Comparison of ENCODE assay signal across 8 cellular contexts in genomic region chr6:107956586-107957164, GRCh38. TPM values are rescaled to one million over a fixed set of nuclear protein-coding genes. Genes with fewer than 3 reads are reported as not detected.
A peak's percentile ranks its signal among the peaks of the same experiment; 100 is the strongest.
DNase-seq lines count a peak whose midpoint lies in the region; TF ChIP-seq lines count a peak whose summit lies in the region.

No MANE protein-coding gene starts in this region.

- no peaks in the 10 kb centered on the region for H3K27me3 ChIP-seq in thyroid gland

- DNase-seq in GM10266 (ENCODE audit: extremely low spot score) (peak; percentile 41), NCI-H1694 (lab: John Stamatoyannopoulos, UW) (peak; percentile 7), astrocyte of the cerebellum (ENCODE audit: low read depth) (no peak), kidney tubule cell (ENCODE audit: low spot score) (peak; percentile 27), thyroid gland (no peak), NCI-H774 (lab: John Stamatoyannopoulos, UW) (no peak), NCI-H526 treated with DMSO at 0.1 percent for 48 hours (lab: John Stamatoyannopoulos, UW) (no peak), NCI-H1930 (lab: John Stamatoyannopoulos, UW) (no peak)

- no peaks in the 10 kb centered on the region for H3K9me3 ChIP-seq in thyroid gland

- peak overlapping the region; percentile 65 to 84 (median 75) for H3K27ac ChIP-seq in thyroid gland

- H3K4me3 ChIP-seq in astrocyte of the cerebellum (ENCODE audit: low read depth, low read length), result peak overlapping the region; percentile 58
- peak overlapping the region; percentile 38 to 89 (median 68) for H3K4me3 ChIP-seq in thyroid gland (replicated peaks in 1 of 3)

- no peaks in the 10 kb centered on the region for H3K36me3 ChIP-seq in thyroid gland

- WGBS in thyroid gland, 2 donors, result 3 to 12% methylated on average over 5 of the region's 5 CpGs

- no peak for TF ChIP-seq POLR2A in thyroid gland (IDR thresholded peaks at IDR 0.05)

- in situ Hi-C loops in astrocyte of the cerebellum (cut with HindIII; ENCODE audit: low sequenced_read_pairs), result no loop called here

- TF ChIP-seq CTCF in GM10266 (IDR thresholded peaks at IDR 0.05; ENCODE audit: control insufficient read depth, insufficient read depth, low read depth, missing control alignments) (no peak), astrocyte of the cerebellum (IDR thresholded peaks at IDR 0.05; ENCODE audit: low read depth, low read length, missing control alignments) (no peak), thyroid gland (IDR thresholded peaks at IDR 0.05) (no peak)

- intact Hi-C loops in thyroid gland (cut with DNase I), result no loop called here

- peaks cover 27 to 33% of the 10 kb centered on the region in 2 donors for H3K4me1 ChIP-seq in thyroid gland

RNA-seq across cellular contexts. Expression of gene SEC63, which starts 1.3 kb away (rescaled TPM):
- 10 to 100 TPM; 47.1 to 95.5 (median 68.3) TPM for total RNA-seq in thyroid gland

Comparison
In these comparisons a context has a peak if more than half of its experiments do, and no peak if none do; other contexts are left out.
1. DNase-seq: peak in GM10266 (single experiment), NCI-H1694 (single experiment) and kidney tubule cell (single experiment); none in astrocyte of the cerebellum (single experiment), thyroid gland (0 of 2), NCI-H774 (single experiment), NCI-H526 treated with DMSO at 0.1 percent for 48 hours (single experiment) and NCI-H1930 (0 of 2).